ENCODE assay signal across 32 cellular contexts in the genomic region with DNA sequence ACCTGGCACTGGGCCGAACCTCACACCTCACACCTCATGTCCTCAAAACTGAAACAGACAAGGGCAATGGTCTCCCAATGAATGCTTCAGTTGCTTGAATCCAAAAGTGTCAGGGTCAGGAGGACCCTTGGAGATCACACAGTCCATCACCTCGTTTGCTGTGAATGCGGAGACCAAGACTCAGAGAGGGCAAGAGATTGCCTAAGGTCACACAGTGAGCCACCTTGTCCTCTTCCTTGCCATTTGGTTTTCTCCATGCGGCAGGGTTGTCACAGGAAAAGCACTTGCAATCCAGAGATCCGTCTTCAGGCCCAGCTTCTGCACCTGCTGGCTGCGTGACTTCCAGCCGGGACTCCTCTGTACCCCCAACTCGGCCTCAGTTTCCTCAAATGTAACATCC.
"Had no signal": no experiment of that assay in that cellular context is flagged by ENCODE, and none has a peak within 500 bp of the region (broad histone marks: within the 10 kb centered on the region; RNA-seq: fewer than 3 reads in every experiment).

No MANE protein-coding gene starts in this region.

- DNase-seq: activated B cell treated with CpG ODN at 0.5 μM for 24 hours; activated CD4-positive, alpha-beta T cell treated with anti-CD3 and anti-CD28 coated beads for 48 hours; activated CD4-positive, alpha-beta T cell treated with anti-CD3 and anti-CD28 coated beads, Interleukin-2, amount 50 U/mL, for 1 hour; activated CD4-positive, alpha-beta T cell treated with anti-CD3 and anti-CD28 coated beads, Interleukin-2, amount 50 U/mL, for 48 hours; activated CD8-positive, alpha-beta memory T cell treated with anti-CD3 and anti-CD28 coated beads for 24 hours; activated CD8-positive, alpha-beta T cell treated with anti-CD3 and anti-CD28 coated beads for 36 hours; activated effector memory CD4-positive, alpha-beta T cell treated with Interleukin-2 at 50 U/mL for 16 hours; activated gamma-delta T cell treated with Interleukin-2 at 50 U/mL for 16 hours; activated naive CD4-positive, alpha-beta T cell treated with anti-CD3 and anti-CD28 coated beads, Interleukin-2, amount 50 U/mL, for 16 hours; activated naive CD4-positive, alpha-beta T cell treated with Interleukin-2 at 50 U/mL for 16 hours; activated T-cell treated with anti-CD3 and anti-CD28 coated beads, Interleukin-2, amount 50 U/mL, for 1 hour; activated T-cell treated with anti-CD3 and anti-CD28 coated beads, Interleukin-2, amount 50 U/mL, for 72 hours; amniotic stem cell; anterior cingulate cortex; brain microvascular endothelial cell; caudate nucleus; colonic mucosa; effector CD8-positive, alpha-beta T cell; esophagus squamous epithelium; foreskin melanocyte; T-helper 1 cell; T-helper 17 cell; T1000; WERI-Rb-1 had no signal

- H3K4me1 ChIP-seq: colonic mucosa had no signal

- H3K27me3 Mint-ChIP-seq: activated B cell treated with CpG ODN at 0.5 μM for 24 hours; activated CD8-positive, alpha-beta T cell treated with anti-CD3 and anti-CD28 coated beads for 36 hours; activated naive CD8-positive, alpha-beta T cell had no signal

- FAIRE-seq: astrocyte, endometrium, endothelial cell of umbilical vein had no signal

- H3K9me3 Mint-ChIP-seq: activated B cell treated with CpG ODN at 0.5 μM for 24 hours; activated CD8-positive, alpha-beta T cell treated with anti-CD3 and anti-CD28 coated beads for 36 hours; activated T-cell treated with anti-CD3 and anti-CD28 coated beads, Interleukin-2, amount 50 U/mL, for 72 hours; T-helper 2 cell treated with Interferon-gamma antibody and Interleukin-4, amounts not matched to agents 5 μg/mL and 100 μg/mL, for 36 hours had no signal

- H3K36me3 Mint-ChIP-seq: activated naive CD8-positive, alpha-beta T cell had no signal

- H3K4me3 ChIP-seq: colonic mucosa, esophagus squamous epithelium, gastroesophageal sphincter had no signal

- ATAC-seq: activated CD4-positive, CD25-positive, alpha-beta regulatory T cell treated with anti-CD3 and anti-CD28 coated beads, Interleukin-2, amount 50 U/mL, for 24 hours; activated CD8-positive, alpha-beta T cell treated with anti-CD3 and anti-CD28 coated beads for 36 hours; activated T-cell treated with anti-CD3 and anti-CD28 coated beads, Interleukin-2, amount 50 U/mL, for 72 hours; gastroesophageal sphincter; T-helper 17 cell had no signal

- H3K27ac ChIP-seq: brain microvascular endothelial cell, colonic mucosa, epithelial cell of prostate, esophagus squamous epithelium, gastroesophageal sphincter, WERI-Rb-1 had no signal

- H3K27ac Mint-ChIP-seq: activated B cell treated with CpG ODN at 0.5 μM for 24 hours; activated CD8-positive, alpha-beta T cell treated with anti-CD3 and anti-CD28 coated beads for 36 hours; activated naive CD8-positive, alpha-beta T cell; activated T-cell treated with anti-CD3 and anti-CD28 coated beads, Interleukin-2, amount 50 U/mL, for 72 hours; T-helper 17 cell; T-helper 2 cell treated with Interferon-gamma antibody and Interleukin-4, amounts not matched to agents 5 μg/mL and 100 μg/mL, for 36 hours had no signal

- H3K4me3 Mint-ChIP-seq: activated B cell treated with CpG ODN at 0.5 μM for 24 hours; activated CD8-positive, alpha-beta T cell treated with anti-CD3 and anti-CD28 coated beads for 36 hours; activated naive CD8-positive, alpha-beta T cell; activated T-cell treated with anti-CD3 and anti-CD28 coated beads, Interleukin-2, amount 50 U/mL, for 72 hours; T-helper 17 cell; T-helper 2 cell treated with Interferon-gamma antibody and Interleukin-4, amounts not matched to agents 5 μg/mL and 100 μg/mL, for 36 hours had no signal

- H3K9me3 ChIP-seq: colonic mucosa, esophagus squamous epithelium, gastroesophageal sphincter had no signal
